ENCODE assay signal across 1 cellular context in the genomic region with DNA sequence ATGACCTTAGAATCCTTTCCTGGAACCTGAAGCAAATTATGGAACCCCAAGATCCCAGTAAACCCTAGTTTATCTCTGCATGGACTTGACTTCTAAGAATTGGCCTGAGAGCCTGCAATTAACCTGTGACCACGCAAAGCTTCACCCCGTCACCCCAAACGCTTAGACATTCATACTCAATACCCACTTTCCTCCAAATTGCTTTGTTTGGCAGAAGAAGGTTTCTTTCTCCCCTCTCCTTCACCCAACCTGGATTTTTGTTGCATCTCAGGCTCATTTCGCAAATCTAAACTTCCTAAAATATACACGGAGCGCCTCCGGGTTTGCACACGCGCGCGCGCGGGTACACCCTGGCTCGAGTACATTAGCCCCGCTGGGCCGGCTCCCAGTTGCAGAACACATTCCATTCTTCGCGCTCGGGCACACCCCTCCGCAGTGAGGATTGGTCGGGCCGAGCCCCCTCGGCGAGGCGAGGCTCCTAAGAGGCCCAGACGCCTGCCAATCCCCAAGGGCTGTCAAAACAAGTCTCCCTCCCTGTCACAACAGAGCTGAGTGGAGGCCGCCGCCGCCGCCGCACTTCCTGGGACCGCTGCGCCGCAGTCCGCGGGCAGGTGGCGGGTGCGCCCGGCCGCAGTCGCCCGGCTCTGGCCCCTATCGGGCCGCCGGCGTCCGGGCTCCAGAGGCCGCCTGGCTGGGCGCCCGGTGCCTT.
TF ChIP-seq lines count a peak whose summit lies in the region.

A gene (plus strand): TSS at position 545 of the 709 bp plus-strand sequence.

TF ChIP-seq in HepG2, 621 proteins besides CTCF, POLR2A, EP300 and RAD21 (continued from another document and continues in another):
- TF ChIP-seq, protein P1, sequence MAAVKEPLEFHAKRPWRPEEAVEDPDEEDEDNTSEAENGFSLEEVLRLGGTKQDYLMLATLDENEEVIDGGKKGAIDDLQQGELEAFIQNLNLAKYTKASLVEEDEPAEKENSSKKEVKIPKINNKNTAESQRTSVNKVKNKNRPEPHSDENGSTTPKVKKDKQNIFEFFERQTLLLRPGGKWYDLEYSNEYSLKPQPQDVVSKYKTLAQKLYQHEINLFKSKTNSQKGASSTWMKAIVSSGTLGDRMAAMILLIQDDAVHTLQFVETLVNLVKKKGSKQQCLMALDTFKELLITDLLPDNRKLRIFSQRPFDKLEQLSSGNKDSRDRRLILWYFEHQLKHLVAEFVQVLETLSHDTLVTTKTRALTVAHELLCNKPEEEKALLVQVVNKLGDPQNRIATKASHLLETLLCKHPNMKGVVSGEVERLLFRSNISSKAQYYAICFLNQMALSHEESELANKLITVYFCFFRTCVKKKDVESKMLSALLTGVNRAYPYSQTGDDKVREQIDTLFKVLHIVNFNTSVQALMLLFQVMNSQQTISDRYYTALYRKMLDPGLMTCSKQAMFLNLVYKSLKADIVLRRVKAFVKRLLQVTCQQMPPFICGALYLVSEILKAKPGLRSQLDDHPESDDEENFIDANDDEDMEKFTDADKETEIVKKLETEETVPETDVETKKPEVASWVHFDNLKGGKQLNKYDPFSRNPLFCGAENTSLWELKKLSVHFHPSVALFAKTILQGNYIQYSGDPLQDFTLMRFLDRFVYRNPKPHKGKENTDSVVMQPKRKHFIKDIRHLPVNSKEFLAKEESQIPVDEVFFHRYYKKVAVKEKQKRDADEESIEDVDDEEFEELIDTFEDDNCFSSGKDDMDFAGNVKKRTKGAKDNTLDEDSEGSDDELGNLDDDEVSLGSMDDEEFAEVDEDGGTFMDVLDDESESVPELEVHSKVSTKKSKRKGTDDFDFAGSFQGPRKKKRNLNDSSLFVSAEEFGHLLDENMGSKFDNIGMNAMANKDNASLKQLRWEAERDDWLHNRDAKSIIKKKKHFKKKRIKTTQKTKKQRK (IDR thresholded peaks at IDR 0.05; ENCODE audit: low read length) = no peak
- peak; percentile 65; the same call in 1 of the 3 replicates for TF ChIP-seq MXI1 (IDR thresholded peaks at IDR 0.05; ENCODE audit: borderline replicate concordance, low read depth, low read length)
- TF ChIP-seq SALL2 (CRISPR knock-in tag; IDR thresholded peaks at IDR 0.05) = no peak
- no peak for TF ChIP-seq ERF (CRISPR knock-in tag; IDR thresholded peaks at IDR 0.05)
- TF ChIP-seq MAFF (IDR thresholded peaks at IDR 0.05; ENCODE audit: low read depth, low read length) = no peak
- TF ChIP-seq BRCA1 (CRISPR knock-in tag; IDR thresholded peaks at IDR 0.05) = no peak
- TF ChIP-seq, protein P2, sequence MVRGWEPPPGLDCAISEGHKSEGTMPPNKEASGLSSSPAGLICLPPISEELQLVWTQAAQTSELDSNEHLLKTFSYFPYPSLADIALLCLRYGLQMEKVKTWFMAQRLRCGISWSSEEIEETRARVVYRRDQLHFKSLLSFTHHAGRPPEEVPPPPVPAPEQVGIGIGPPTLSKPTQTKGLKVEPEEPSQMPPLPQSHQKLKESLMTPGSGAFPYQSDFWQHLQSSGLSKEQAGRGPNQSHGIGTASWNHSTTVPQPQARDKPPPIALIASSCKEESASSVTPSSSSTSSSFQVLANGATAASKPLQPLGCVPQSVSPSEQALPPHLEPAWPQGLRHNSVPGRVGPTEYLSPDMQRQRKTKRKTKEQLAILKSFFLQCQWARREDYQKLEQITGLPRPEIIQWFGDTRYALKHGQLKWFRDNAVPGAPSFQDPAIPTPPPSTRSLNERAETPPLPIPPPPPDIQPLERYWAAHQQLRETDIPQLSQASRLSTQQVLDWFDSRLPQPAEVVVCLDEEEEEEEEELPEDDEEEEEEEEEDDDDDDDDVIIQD (CRISPR knock-in tag; IDR thresholded peaks at IDR 0.05; ENCODE audit: low read depth) = 0 out of 2 replicates have a peak, but pooled peaks have one; percentile 14
- peak; percentile 23 for TF ChIP-seq RBM39 (IDR thresholded peaks at IDR 0.05; ENCODE audit: low read depth, low read length, poor library complexity, severe bottlenecking)
- TF ChIP-seq NKX3-1 (CRISPR knock-in tag; IDR thresholded peaks at IDR 0.05) = no peak
- peak; percentile 55; the same call in 1 of the 2 replicates for TF ChIP-seq MEIS1 (CRISPR knock-in tag; IDR thresholded peaks at IDR 0.05; ENCODE audit: borderline replicate concordance)
- TF ChIP-seq ZNF878 (CRISPR knock-in tag; IDR thresholded peaks at IDR 0.05) = no peak
- no peak for TF ChIP-seq ZNF460 (CRISPR knock-in tag; IDR thresholded peaks at IDR 0.05; ENCODE audit: borderline replicate concordance)
- no peak for TF ChIP-seq AGO2 (optimal IDR thresholded peaks at IDR 0.05; ENCODE audit: low read depth, low read length)
- peak; percentile 57; the same call in 1 of the 2 replicates for TF ChIP-seq FOXK1 (CRISPR knock-in tag; IDR thresholded peaks at IDR 0.05; ENCODE audit: borderline replicate concordance, low read depth)
- TF ChIP-seq ZNF335 (CRISPR knock-in tag; IDR thresholded peaks at IDR 0.05) = no peak
- TF ChIP-seq, protein P3, sequence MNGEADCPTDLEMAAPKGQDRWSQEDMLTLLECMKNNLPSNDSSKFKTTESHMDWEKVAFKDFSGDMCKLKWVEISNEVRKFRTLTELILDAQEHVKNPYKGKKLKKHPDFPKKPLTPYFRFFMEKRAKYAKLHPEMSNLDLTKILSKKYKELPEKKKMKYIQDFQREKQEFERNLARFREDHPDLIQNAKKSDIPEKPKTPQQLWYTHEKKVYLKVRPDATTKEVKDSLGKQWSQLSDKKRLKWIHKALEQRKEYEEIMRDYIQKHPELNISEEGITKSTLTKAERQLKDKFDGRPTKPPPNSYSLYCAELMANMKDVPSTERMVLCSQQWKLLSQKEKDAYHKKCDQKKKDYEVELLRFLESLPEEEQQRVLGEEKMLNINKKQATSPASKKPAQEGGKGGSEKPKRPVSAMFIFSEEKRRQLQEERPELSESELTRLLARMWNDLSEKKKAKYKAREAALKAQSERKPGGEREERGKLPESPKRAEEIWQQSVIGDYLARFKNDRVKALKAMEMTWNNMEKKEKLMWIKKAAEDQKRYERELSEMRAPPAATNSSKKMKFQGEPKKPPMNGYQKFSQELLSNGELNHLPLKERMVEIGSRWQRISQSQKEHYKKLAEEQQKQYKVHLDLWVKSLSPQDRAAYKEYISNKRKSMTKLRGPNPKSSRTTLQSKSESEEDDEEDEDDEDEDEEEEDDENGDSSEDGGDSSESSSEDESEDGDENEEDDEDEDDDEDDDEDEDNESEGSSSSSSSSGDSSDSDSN (CRISPR knock-in tag; IDR thresholded peaks at IDR 0.05) = peak; percentile 89; the same call in 1 of the 2 replicates
- TF ChIP-seq SP2 (CRISPR knock-in tag; IDR thresholded peaks at IDR 0.05) = peak; percentile 95
- TF ChIP-seq ZFAT (CRISPR knock-in tag; conservative IDR thresholded peaks at IDR 0.05) = 0 out of 2 replicates have a peak, but pooled peaks have one; percentile 37
- TF ChIP-seq, protein P4, sequence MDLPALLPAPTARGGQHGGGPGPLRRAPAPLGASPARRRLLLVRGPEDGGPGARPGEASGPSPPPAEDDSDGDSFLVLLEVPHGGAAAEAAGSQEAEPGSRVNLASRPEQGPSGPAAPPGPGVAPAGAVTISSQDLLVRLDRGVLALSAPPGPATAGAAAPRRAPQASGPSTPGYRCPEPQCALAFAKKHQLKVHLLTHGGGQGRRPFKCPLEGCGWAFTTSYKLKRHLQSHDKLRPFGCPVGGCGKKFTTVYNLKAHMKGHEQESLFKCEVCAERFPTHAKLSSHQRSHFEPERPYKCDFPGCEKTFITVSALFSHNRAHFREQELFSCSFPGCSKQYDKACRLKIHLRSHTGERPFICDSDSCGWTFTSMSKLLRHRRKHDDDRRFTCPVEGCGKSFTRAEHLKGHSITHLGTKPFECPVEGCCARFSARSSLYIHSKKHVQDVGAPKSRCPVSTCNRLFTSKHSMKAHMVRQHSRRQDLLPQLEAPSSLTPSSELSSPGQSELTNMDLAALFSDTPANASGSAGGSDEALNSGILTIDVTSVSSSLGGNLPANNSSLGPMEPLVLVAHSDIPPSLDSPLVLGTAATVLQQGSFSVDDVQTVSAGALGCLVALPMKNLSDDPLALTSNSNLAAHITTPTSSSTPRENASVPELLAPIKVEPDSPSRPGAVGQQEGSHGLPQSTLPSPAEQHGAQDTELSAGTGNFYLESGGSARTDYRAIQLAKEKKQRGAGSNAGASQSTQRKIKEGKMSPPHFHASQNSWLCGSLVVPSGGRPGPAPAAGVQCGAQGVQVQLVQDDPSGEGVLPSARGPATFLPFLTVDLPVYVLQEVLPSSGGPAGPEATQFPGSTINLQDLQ (CRISPR knock-in tag; IDR thresholded peaks at IDR 0.05) = 0 out of 2 replicates have a peak, but pooled peaks have one; percentile 50
- no peak for TF ChIP-seq RARG (CRISPR knock-in tag; IDR thresholded peaks at IDR 0.05; ENCODE audit: low read depth)
- peak; percentile 94 for TF ChIP-seq NFYC (CRISPR knock-in tag; IDR thresholded peaks at IDR 0.05)
- TF ChIP-seq NFE2L1 (CRISPR knock-in tag; IDR thresholded peaks at IDR 0.05; ENCODE audit: borderline replicate concordance) = no peak
- 0 out of 2 replicates have a peak, but pooled peaks have one; percentile 15 for TF ChIP-seq FOSL1 (CRISPR knock-in tag; IDR thresholded peaks at IDR 0.05; ENCODE audit: borderline replicate concordance)
- TF ChIP-seq ZNF841 (CRISPR knock-in tag; IDR thresholded peaks at IDR 0.05; ENCODE audit: borderline replicate concordance) = no peak
- TF ChIP-seq HNRNPLL (IDR thresholded peaks at IDR 0.05; ENCODE audit: low read depth, low read length, poor library complexity, severe bottlenecking) = peak; percentile 69
- TF ChIP-seq, protein P5, sequence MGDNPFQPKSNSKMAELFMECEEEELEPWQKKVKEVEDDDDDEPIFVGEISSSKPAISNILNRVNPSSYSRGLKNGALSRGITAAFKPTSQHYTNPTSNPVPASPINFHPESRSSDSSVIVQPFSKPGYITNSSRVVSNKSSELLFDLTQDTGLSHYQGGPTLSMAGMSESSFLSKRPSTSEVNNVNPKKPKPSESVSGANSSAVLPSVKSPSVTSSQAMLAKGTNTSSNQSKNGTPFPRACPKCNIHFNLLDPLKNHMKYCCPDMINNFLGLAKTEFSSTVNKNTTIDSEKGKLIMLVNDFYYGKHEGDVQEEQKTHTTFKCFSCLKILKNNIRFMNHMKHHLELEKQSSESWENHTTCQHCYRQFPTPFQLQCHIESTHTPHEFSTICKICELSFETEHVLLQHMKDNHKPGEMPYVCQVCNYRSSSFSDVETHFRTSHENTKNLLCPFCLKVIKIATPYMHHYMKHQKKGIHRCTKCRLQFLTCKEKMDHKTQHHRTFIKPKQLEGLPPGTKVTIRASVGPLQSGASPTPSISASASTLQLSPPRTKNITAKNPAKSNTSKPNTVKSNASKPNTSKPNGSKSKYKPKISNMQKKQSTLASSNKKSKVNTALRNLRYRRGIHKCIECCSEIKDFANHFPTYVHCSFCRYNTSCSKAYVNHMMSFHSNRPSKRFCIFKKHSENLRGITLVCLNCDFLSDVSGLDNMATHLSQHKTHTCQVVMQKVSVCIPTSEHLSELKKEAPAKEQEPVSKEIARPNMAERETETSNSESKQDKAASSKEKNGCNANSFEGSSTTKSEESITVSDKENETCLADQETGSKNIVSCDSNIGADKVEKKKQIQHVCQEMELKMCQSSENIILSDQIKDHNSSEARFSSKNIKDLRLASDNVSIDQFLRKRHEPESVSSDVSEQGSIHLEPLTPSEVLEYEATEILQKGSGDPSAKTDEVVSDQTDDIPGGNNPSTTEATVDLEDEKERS (CRISPR knock-in tag; IDR thresholded peaks at IDR 0.05) = no peak
- TF ChIP-seq NFYB (CRISPR knock-in tag; IDR thresholded peaks at IDR 0.05) = peak; percentile 93
- no peak for TF ChIP-seq ELF4 (CRISPR knock-in tag; IDR thresholded peaks at IDR 0.05; ENCODE audit: borderline replicate concordance)
- TF ChIP-seq ZNF331 (CRISPR knock-in tag; IDR thresholded peaks at IDR 0.05) = no peak
- TF ChIP-seq, protein P6, sequence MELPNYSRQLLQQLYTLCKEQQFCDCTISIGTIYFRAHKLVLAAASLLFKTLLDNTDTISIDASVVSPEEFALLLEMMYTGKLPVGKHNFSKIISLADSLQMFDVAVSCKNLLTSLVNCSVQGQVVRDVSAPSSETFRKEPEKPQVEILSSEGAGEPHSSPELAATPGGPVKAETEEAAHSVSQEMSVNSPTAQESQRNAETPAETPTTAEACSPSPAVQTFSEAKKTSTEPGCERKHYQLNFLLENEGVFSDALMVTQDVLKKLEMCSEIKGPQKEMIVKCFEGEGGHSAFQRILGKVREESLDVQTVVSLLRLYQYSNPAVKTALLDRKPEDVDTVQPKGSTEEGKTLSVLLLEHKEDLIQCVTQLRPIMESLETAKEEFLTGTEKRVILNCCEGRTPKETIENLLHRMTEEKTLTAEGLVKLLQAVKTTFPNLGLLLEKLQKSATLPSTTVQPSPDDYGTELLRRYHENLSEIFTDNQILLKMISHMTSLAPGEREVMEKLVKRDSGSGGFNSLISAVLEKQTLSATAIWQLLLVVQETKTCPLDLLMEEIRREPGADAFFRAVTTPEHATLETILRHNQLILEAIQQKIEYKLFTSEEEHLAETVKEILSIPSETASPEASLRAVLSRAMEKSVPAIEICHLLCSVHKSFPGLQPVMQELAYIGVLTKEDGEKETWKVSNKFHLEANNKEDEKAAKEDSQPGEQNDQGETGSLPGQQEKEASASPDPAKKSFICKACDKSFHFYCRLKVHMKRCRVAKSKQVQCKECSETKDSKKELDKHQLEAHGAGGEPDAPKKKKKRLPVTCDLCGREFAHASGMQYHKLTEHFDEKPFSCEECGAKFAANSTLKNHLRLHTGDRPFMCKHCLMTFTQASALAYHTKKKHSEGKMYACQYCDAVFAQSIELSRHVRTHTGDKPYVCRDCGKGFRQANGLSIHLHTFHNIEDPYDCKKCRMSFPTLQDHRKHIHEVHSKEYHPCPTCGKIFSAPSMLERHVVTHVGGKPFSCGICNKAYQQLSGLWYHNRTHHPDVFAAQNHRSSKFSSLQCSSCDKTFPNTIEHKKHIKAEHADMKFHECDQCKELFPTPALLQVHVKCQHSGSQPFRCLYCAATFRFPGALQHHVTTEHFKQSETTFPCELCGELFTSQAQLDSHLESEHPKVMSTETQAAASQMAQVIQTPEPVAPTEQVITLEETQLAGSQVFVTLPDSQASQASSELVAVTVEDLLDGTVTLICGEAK (IDR thresholded peaks at IDR 0.05) = no peak
- TF ChIP-seq, protein P6 (CRISPR knock-in tag; IDR thresholded peaks at IDR 0.05) = no peak
- no peak for TF ChIP-seq MED13 (CRISPR knock-in tag; IDR thresholded peaks at IDR 0.05)
